2 cellular contexts compared by ENCODE assay signal in genomic region chr14:105408592-105408991, GRCh38.
TF ChIP-seq lines count a peak whose summit lies in the region.

No MANE protein-coding gene starts in this region.

TF ChIP-seq in HepG2, 621 proteins besides CTCF, POLR2A, EP300 and RAD21:
- TF ChIP-seq SYNCRIP (IDR thresholded peaks at IDR 0.05; ENCODE audit: insufficient read depth, low read depth, low read length) (no peak), CREM (IDR thresholded peaks at IDR 0.05) (no peak), CREM (CRISPR knock-in tag; IDR thresholded peaks at IDR 0.05) (no peak), ZNF740 (CRISPR knock-in tag; IDR thresholded peaks at IDR 0.05) (no peak), ZNF501 (CRISPR knock-in tag; IDR thresholded peaks at IDR 0.05) (no peak), ZNF691 (CRISPR knock-in tag; IDR thresholded peaks at IDR 0.05; ENCODE audit: borderline replicate concordance, low read depth) (no peak), ZNF552 (CRISPR knock-in tag; IDR thresholded peaks at IDR 0.05; ENCODE audit: borderline replicate concordance) (no peak), ATF7 (IDR thresholded peaks at IDR 0.05) (no peak), ATF7 (CRISPR knock-in tag; IDR thresholded peaks at IDR 0.05) (no peak), ZNF720 (CRISPR knock-in tag; IDR thresholded peaks at IDR 0.05) (no peak), HBP1 (CRISPR knock-in tag; IDR thresholded peaks at IDR 0.05; ENCODE audit: low read depth) (no peak), AKAP8 (CRISPR knock-in tag; IDR thresholded peaks at IDR 0.05) (no peak), SIX4 (CRISPR knock-in tag; IDR thresholded peaks at IDR 0.05) (no peak), MAFF (IDR thresholded peaks at IDR 0.05; ENCODE audit: low read depth, low read length) (peak; percentile 93), MAFK (conservative IDR thresholded peaks at IDR 0.05 in 1 of 2, IDR thresholded peaks at IDR 0.05 in 1 of 2; ENCODE audit: low read length in 2 of 2) (peak; percentile 93 to 95)
TF ChIP-seq in HepG2: peak in this region for 2.

TF ChIP-seq in K562, 482 proteins besides CTCF, POLR2A, EP300 and RAD21:
- TF ChIP-seq MAFG (tag; conservative IDR thresholded peaks at IDR 0.05) (peak; percentile 45), ZNF41 (CRISPR knock-in tag; conservative IDR thresholded peaks at IDR 0.05) (no peak), ZNF316 (IDR thresholded peaks at IDR 0.05) (peak; percentile 82), MAFK (IDR thresholded peaks at IDR 0.05; ENCODE audit: low read length) (peak; percentile 63), ZNF175 (CRISPR knock-in tag; IDR thresholded peaks at IDR 0.05; ENCODE audit: low read depth) (no peak), STAT5B (CRISPR knock-in tag; IDR thresholded peaks at IDR 0.05) (no peak), C11orf30 (IDR thresholded peaks at IDR 0.05; ENCODE audit: low read depth) (peak; percentile 68; the same call in 1 of the 2 replicates), MAFF (IDR thresholded peaks at IDR 0.05; ENCODE audit: low read length) (peak; percentile 63; the same call in 1 of the 2 replicates), ZNF263 (CRISPR knock-in tag; IDR thresholded peaks at IDR 0.05; ENCODE audit: borderline replicate concordance) (peak; percentile 62)
TF ChIP-seq in K562: peak in this region for 6.
